In the genomic region with DNA sequence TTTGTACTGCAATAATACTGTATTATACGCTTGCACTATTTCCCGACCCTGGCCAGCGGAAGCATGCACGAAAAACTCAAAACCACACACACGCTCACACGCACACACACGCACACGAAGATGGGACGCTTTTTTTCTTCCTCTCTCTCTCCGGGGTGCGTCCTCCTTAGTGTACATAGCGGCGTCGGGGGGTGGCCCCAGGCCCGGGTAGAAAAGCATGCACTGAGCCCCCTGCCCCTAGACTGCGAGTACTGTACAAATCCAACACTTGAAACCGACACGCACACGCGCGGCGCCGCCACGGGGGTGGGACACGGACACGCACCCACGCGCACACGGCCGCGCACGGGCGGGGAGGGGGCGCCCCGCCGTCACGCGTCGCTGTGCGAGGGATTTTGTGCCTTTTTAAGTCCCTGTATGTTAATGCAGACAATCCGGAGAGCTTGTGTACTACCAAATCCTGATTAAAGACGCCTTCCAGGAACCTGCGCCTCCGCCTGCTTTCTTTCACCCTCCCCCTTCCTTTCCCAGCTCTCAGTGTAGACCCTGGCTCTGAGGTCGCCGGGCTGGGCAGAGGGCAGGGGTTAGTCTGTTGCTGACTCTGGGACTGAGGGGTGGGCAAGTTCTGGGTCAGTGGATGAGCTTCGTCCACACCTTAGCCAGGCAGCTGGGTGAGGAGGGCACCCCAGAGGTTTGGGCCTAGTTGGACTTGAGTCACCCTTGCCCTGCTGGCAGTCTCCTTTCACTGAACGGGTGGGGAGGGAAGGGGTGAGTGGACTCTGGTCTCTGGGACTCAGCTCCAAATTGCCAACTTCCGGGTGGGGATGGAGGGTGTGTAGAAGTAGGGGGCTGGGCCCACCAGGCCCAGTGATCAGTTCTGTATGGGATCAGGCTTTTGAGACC, we compare ENCODE assay signal across 10 cellular contexts. TPM values are rescaled to one million over a fixed set of nuclear protein-coding genes. Genes with fewer than 3 reads are reported as not detected.
DNase-seq lines count a peak whose midpoint lies in the region; FAIRE-seq and TF ChIP-seq lines count a peak whose summit lies in the region.
"Had no signal": no experiment of that assay in that cellular context is flagged by ENCODE, and none has a peak within 500 bp of the region (broad histone marks: within the 10 kb centered on the region; RNA-seq: fewer than 3 reads in every experiment).

No MANE protein-coding gene starts in this region.

- H3K4me1 Mint-ChIP-seq in CD14-positive monocyte (peaks cover 19% of the 10 kb centered on the region), astrocyte (ENCODE audit: low read depth, unreplicated experiment) (peaks cover 15% of the 10 kb centered on the region)

- H3K9me3 Mint-ChIP-seq in CD14-positive monocyte (peaks cover 0 to 17% (median 4%) of the 10 kb centered on the region in 7 donors), astrocyte (ENCODE audit: unreplicated experiment) (peaks cover 2% of the 10 kb centered on the region)

- TF ChIP-seq CTCF in CD14-positive monocyte (IDR thresholded peaks at IDR 0.05), result no peak
- no peak for TF ChIP-seq CTCF in astrocyte (IDR thresholded peaks at IDR 0.05; ENCODE audit: insufficient read depth, low read depth, low read length)
- TF ChIP-seq CTCF in GM10266 (IDR thresholded peaks at IDR 0.05; ENCODE audit: control insufficient read depth, insufficient read depth, low read depth, missing control alignments), result no peak

- H3K36me3 ChIP-seq in astrocyte (ENCODE audit: insufficient read depth, low read length) (no peaks in the 10 kb centered on the region), mucosa of stomach (ENCODE audit: control insufficient read depth, insufficient read depth, low read length) (no peaks in the 10 kb centered on the region)

- H3K4me3 Mint-ChIP-seq in CD14-positive monocyte (peak overlapping the region; percentile 72 to 90), astrocyte (ENCODE audit: unreplicated experiment) (peak overlapping the region; percentile 40)

- H3K9me3 ChIP-seq in astrocyte (ENCODE audit: insufficient read depth, low read depth, low read length) (no peaks in the 10 kb centered on the region), mucosa of stomach (ENCODE audit: control insufficient read depth, low read length) (no peaks in the 10 kb centered on the region)

- FAIRE-seq in astrocyte (lab: Jason Lieb, UNC), result no peak

- H3K36me3 Mint-ChIP-seq in CD14-positive monocyte (peaks cover 3 to 9% of the 10 kb centered on the region in 2 donors), astrocyte (ENCODE audit: low read depth, unreplicated experiment) (peaks cover 1% of the 10 kb centered on the region)

- intact Hi-C loops in CD14-positive monocyte (cut with micrococcal nuclease), result no loop called here

- H3K27me3 ChIP-seq in astrocyte (ENCODE audit: insufficient read depth, low read length) (peaks cover 17% of the 10 kb centered on the region), mucosa of stomach (ENCODE audit: control insufficient read depth, insufficient read depth, low read length) (no peaks in the 10 kb centered on the region)

- no peak overlapping the region for H3K27ac ChIP-seq in astrocyte (ENCODE audit: low read depth, low read length)

- H3K9ac ChIP-seq in astrocyte (ENCODE audit: low read length) (no peak overlapping the region), mucosa of stomach (ENCODE audit: low read length) (peak overlapping the region; percentile 15)

- H2AFZ ChIP-seq in astrocyte (ENCODE audit: low read depth, low read length), result no peak overlapping the region

- H3K4me3 ChIP-seq in astrocyte (ENCODE audit: insufficient read depth, low read depth, low read length) (no peak overlapping the region), mucosa of stomach (ENCODE audit: low read length) (no peak overlapping the region)

- peak overlapping the region; percentile 75 for H3K4me2 ChIP-seq in astrocyte (ENCODE audit: low read length)

- H3K79me2 ChIP-seq in astrocyte (ENCODE audit: insufficient read depth, low read length), result no peaks in the 10 kb centered on the region

- H3K27ac Mint-ChIP-seq in CD14-positive monocyte (peak overlapping the region in 1 of 7 donors; percentile 36), astrocyte (ENCODE audit: unreplicated experiment) (peak overlapping the region; percentile 84)

- peaks cover 68 to 93% (median 83%) of the 10 kb centered on the region in 3 donors for H3K27me3 Mint-ChIP-seq in CD14-positive monocyte (ENCODE audit: low read depth in 3 of 3)
- peaks cover 47% of the 10 kb centered on the region for H3K27me3 Mint-ChIP-seq in astrocyte (ENCODE audit: low read depth, unreplicated experiment)

- DNase-seq in CD14-positive monocyte (ENCODE audit: low spot score), result no peak
- peak; percentile 72 for DNase-seq in NCI-H82 treated with DMSO at 0.1 percent for 48 hours (lab: John Stamatoyannopoulos, UW; ENCODE audit: unreplicated experiment)
- DNase-seq in astrocyte (ENCODE audit: low read depth), result peak; percentile 6
- DNase-seq in GM10266 (ENCODE audit: extremely low spot score), result no peak
- DNase-seq in NCI-H1417 treated with DMSO at 0.1 percent for 48 hours (lab: John Stamatoyannopoulos, UW), result no peak
- no peak for DNase-seq in NCI-H2227 (lab: John Stamatoyannopoulos, UW; ENCODE audit: unreplicated experiment)
- no peak for DNase-seq in NCI-H2196 (lab: John Stamatoyannopoulos, UW; ENCODE audit: unreplicated experiment)
- DNase-seq: hippocampal formation, NCI-H446 treated with DMSO at 0.1 percent for 48 hours had no signal

- H3K4me1 ChIP-seq in astrocyte (ENCODE audit: insufficient read depth, low read length), result peaks cover 5% of the 10 kb centered on the region
- peaks cover 45% of the 10 kb centered on the region for H3K4me1 ChIP-seq in mucosa of stomach (ENCODE audit: control insufficient read depth, insufficient read depth, low read length)

- H4K20me1 ChIP-seq in astrocyte (ENCODE audit: insufficient read depth, low read length), result no peaks in the 10 kb centered on the region

RNA-seq across cellular contexts. Expression of a gene that starts 21.6 kb away (rescaled TPM):
- not detected for polyA plus RNA-seq in CD14-positive monocyte
- total RNA-seq in astrocyte, result not detected in 2 replicates

RNA-seq across cellular contexts. Expression of a gene that starts 32.2 kb away (rescaled TPM):
- 1 to 10 TPM; 1.2 to 1.6 TPM for polyA plus RNA-seq in CD14-positive monocyte
- total RNA-seq in astrocyte, result not detected in 2 replicates

RNA-seq across cellular contexts. Expression of a gene that starts 33.1 kb away (rescaled TPM):
- not detected for polyA plus RNA-seq in CD14-positive monocyte
- total RNA-seq in astrocyte, result 0.14 TPM in 1 of 2 replicates, not detected in the other

RNA-seq across cellular contexts. Expression of a gene that starts 47.1 kb away (rescaled TPM):
- polyA plus RNA-seq in CD14-positive monocyte, result 10 to 100 TPM; 42.7 to 55.4 TPM
- 15.1 and 17.6 TPM in 2 replicates for total RNA-seq in astrocyte

Comparison
In these comparisons a context has a peak if more than half of its experiments do, and no peak if none do; other contexts are left out.
1. DNase-seq: peak in NCI-H82 treated with DMSO at 0.1 percent for 48 hours (single experiment) and astrocyte (single experiment); none in CD14-positive monocyte (single experiment), GM10266 (single experiment), NCI-H1417 treated with DMSO at 0.1 percent for 48 hours (single experiment), NCI-H2227 (single experiment) and NCI-H2196 (single experiment).